In the genomic region with DNA sequence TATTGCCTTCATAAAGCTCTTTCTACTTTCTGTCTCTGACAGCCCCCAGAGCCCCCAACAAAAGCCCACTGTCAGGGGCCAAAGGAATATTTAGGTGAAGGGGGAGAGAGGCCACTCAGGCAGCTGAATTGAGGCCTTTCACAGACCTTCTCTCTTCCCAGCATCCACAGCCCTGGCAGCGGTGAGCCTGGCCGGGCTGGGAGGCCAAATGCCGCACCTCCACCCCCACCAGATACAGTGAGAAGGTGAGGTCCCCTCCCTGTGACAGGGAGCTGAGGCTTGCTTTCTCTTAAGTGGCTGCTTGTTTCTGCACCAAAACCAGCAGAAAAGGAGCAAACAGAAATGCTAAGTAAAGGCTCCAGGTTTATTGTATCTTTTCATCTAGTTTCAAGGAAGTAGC, we compare ENCODE assay signal across 24 cellular contexts.
"Had no signal": no experiment of that assay in that cellular context is flagged by ENCODE, and none has a peak within 500 bp of the region (broad histone marks: within the 10 kb centered on the region; RNA-seq: fewer than 3 reads in every experiment).

No MANE protein-coding gene starts in this region.

- H3K27ac ChIP-seq: left lung, neutrophil, parathyroid adenoma, thoracic aorta, upper lobe of right lung had no signal

- H3K4me1 ChIP-seq: parathyroid adenoma had no signal

- H3K4me3 Mint-ChIP-seq: activated CD4-positive, alpha-beta T cell treated with anti-CD3 and anti-CD28 coated beads, Interleukin-2, amount 10 ng/mL, durations not matched to agents 7 days and 5 days; activated CD8-positive, alpha-beta T cell treated with anti-CD3 and anti-CD28 coated beads, Interleukin-2, amount 10 ng/mL, durations not matched to agents 7 days and 5 days; activated naive CD4-positive, alpha-beta T cell treated with anti-CD3 and anti-CD28 coated beads, Interleukin-2, amount 10 ng/mL, durations not matched to agents 7 days and 5 days; dendritic cell treated with granulocyte-macrophage colony-stimulating factor and Interleukin-4, amounts not matched to agents 40 ng/mL and 50 ng/mL, for 4 days; naive B cell; T-cell had no signal

- H3K36me3 ChIP-seq: left lung, neutrophil, thoracic aorta, upper lobe of right lung had no signal

- H3K4me3 ChIP-seq: left lung, thoracic aorta, upper lobe of right lung had no signal

- H3K27ac Mint-ChIP-seq: activated CD4-positive, alpha-beta T cell treated with anti-CD3 and anti-CD28 coated beads, Interleukin-2, amount 10 ng/mL, durations not matched to agents 7 days and 5 days; activated CD8-positive, alpha-beta T cell treated with anti-CD3 and anti-CD28 coated beads, Interleukin-2, amount 10 ng/mL, durations not matched to agents 7 days and 5 days; activated naive CD4-positive, alpha-beta T cell treated with anti-CD3 and anti-CD28 coated beads, Interleukin-2, amount 10 ng/mL, durations not matched to agents 7 days and 5 days; dendritic cell treated with granulocyte-macrophage colony-stimulating factor and Interleukin-4, amounts not matched to agents 40 ng/mL and 50 ng/mL, for 4 days; naive B cell had no signal

- H3K4me1 Mint-ChIP-seq: naive B cell had no signal

- H3K9me3 Mint-ChIP-seq: dendritic cell treated with granulocyte-macrophage colony-stimulating factor and Interleukin-4, amounts not matched to agents 40 ng/mL and 50 ng/mL, for 4 days had no signal

- DNase-seq: activated CD4-positive, alpha-beta T cell treated with anti-CD3 and anti-CD28 coated beads, Interleukin-2, amount 10 ng/mL, durations not matched to agents 7 days and 5 days; activated CD8-positive, alpha-beta memory T cell treated with anti-CD3 and anti-CD28 coated beads, Interleukin-2, amount 50 U/mL, for 4 hours; activated CD8-positive, alpha-beta T cell treated with anti-CD3 and anti-CD28 coated beads, Interleukin-2, amount 10 ng/mL, durations not matched to agents 7 days and 5 days; activated effector memory CD4-positive, alpha-beta T cell treated with Interleukin-2 at 50 U/mL for 16 hours; activated naive CD4-positive, alpha-beta T cell treated with anti-CD3 and anti-CD28 coated beads, Interleukin-2, amount 10 ng/mL, durations not matched to agents 7 days and 5 days; activated T-cell treated with anti-CD3 and anti-CD28 coated beads, Interleukin-2, amount 50 U/mL, for 48 hours; aorta; effector memory CD4-positive, alpha-beta T cell; foreskin fibroblast; kidney; left lung; naive B cell; retina; SHP77 treated with DMSO at 0.1 percent for 48 hours; stimulated activated CD4-positive, alpha-beta T cell treated with anti-CD3 and anti-CD28 coated beads, Interleukin-2, amount 100 ng/mL, for 24 hours; T-cell; T-helper 9 cell; upper lobe of right lung had no signal

- H3K36me3 Mint-ChIP-seq: activated naive CD4-positive, alpha-beta T cell treated with anti-CD3 and anti-CD28 coated beads, Interleukin-2, amount 10 ng/mL, durations not matched to agents 7 days and 5 days; naive B cell; T-cell had no signal

- ATAC-seq: activated CD4-positive, CD25-positive, alpha-beta regulatory T cell treated with anti-CD3 and anti-CD28 coated beads, Interleukin-2, amount 50 U/mL, for 24 hours; activated CD8-positive, alpha-beta T cell treated with anti-CD3 and anti-CD28 coated beads, Interleukin-2, amount 10 ng/mL, durations not matched to agents 7 days and 5 days; left lung; SK-N-SH treated with all-trans-retinoic acid at 6 μM for 48 hours; upper lobe of right lung had no signal

- H3K27me3 ChIP-seq: neutrophil, upper lobe of right lung had no signal

- H3K9me3 ChIP-seq: left lung, neutrophil, thoracic aorta, upper lobe of right lung had no signal
